ENCODE assay signal across 17 cellular contexts in the genomic region with DNA sequence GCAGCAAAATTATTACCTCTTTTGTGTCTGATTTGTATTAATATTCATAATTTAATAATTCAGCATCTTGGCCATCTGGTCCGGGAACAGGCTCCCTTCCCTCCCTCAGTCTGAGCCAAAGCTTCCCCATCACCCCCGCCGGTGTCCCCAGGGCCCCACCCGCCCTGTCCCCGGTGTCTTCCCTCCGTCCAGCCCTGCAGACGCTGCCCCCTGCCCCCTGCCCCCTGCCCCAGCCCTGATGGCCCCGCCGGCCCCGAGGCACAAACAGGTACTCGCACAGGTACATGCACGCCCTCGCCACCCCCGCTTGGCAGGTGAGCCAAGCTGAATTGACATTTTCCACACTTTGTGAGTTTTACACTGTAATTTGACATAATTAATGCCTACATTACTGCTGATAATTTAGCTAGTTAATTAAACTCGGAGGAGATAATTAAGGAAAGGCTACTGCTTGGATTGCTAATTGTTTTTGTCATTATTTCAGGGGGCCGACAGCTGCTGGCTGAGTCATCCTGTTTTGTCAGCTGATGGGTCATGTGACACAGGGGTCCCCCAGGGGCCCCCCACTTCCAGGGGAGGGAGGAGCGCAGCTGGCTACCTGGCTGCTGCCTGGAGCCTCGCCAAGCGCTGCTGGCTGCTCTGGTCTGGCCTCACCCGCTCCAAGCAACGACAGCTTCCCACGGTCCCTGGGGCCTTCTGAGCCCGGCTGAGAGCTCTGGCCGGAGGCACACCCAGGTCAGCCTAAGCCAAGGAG. TPM values are rescaled to one million over a fixed set of nuclear protein-coding genes. Genes with fewer than 3 reads are reported as not detected.
DNase-seq lines count a peak whose midpoint lies in the region; ATAC-seq and TF ChIP-seq lines count a peak whose summit lies in the region.
"Had no signal": no experiment of that assay in that cellular context is flagged by ENCODE, and none has a peak within 500 bp of the region (broad histone marks: within the 10 kb centered on the region; RNA-seq: fewer than 3 reads in every experiment).

No MANE protein-coding gene starts in this region.

- intact Hi-C loops in body of pancreas (cut with DNase I): no loop called here

- no peaks in the 10 kb centered on the region for H3K9me2 ChIP-seq in GM23338 (ENCODE audit: insufficient read depth)

- H3K36me3 ChIP-seq in GM23338 (ENCODE audit: insufficient read depth): no peaks in the 10 kb centered on the region
- H3K36me3 ChIP-seq in body of pancreas (replicated peaks in 1 of 2; ENCODE audit: insufficient read depth in 1 of 2, low read depth in 2 of 2): no peaks in the 10 kb centered on the region
- H3K36me3 ChIP-seq: heart right ventricle, left lung, SJSA1 had no signal

- no peaks in the 10 kb centered on the region; the same call in 2 of the 3 replicates for H3K9me3 Mint-ChIP-seq in GM23338
- H3K9me3 Mint-ChIP-seq: central memory CD8-positive, alpha-beta T cell had no signal

- no peak overlapping the region for H3K4me2 ChIP-seq in GM23338

- no peaks in the 10 kb centered on the region for H3K36me3 Mint-ChIP-seq in GM23338 (ENCODE audit: low read depth)
- H3K36me3 Mint-ChIP-seq: activated naive CD8-positive, alpha-beta T cell had no signal

- H3K27me3 ChIP-seq in GM23338 (ENCODE audit: insufficient read depth) (no peaks in the 10 kb centered on the region), body of pancreas (no peaks in the 10 kb centered on the region)

- H3K27ac ChIP-seq in GM23338 (ENCODE audit: low read depth): no peak overlapping the region
- no peak overlapping the region for H3K27ac ChIP-seq in body of pancreas
- H3K27ac ChIP-seq: heart right ventricle, left lung, SJSA1 had no signal

- peaks cover 11% of the 10 kb centered on the region for H3K4me1 Mint-ChIP-seq in GM23338

- no peaks in the 10 kb centered on the region for H4K20me1 ChIP-seq in GM23338 (replicated peaks; ENCODE audit: insufficient read depth)

- TF ChIP-seq POLR2A in body of pancreas (IDR thresholded peaks at IDR 0.05): no peak

- no peak overlapping the region; the same call in 2 of the 3 replicates for H3K4me3 Mint-ChIP-seq in GM23338
- H3K4me3 Mint-ChIP-seq: activated naive CD8-positive, alpha-beta T cell; central memory CD8-positive, alpha-beta T cell; naive B cell had no signal

- no peaks in the 10 kb centered on the region for H3K9me3 ChIP-seq in body of pancreas
- H3K9me3 ChIP-seq: heart right ventricle, left lung, SJSA1 had no signal

- WGBS in body of pancreas, 2 donors: 11 to 28% methylated on average over 16 to 24 of the region's 24 CpGs

- H3K4me1 ChIP-seq in GM23338 (ENCODE audit: insufficient read depth): no peaks in the 10 kb centered on the region; the same call in 1 of the 2 replicates
- H3K4me1 ChIP-seq in body of pancreas: peaks cover 4% of the 10 kb centered on the region
- H3K4me1 ChIP-seq: left lung, SJSA1 had no signal

- H3F3A ChIP-seq in GM23338 (replicated peaks; ENCODE audit: low read depth): no peaks in the 10 kb centered on the region

- peaks cover 8% of the 10 kb centered on the region for H3K27me3 Mint-ChIP-seq in GM23338 (ENCODE audit: insufficient read depth, low read depth, poor library complexity)

- ATAC-seq in GM23338 (peak; percentile 6; the same call in 2 of the 3 replicates), body of pancreas (no peak), GM19035 (IDR thresholded peaks at IDR 0.05; ENCODE audit: unreplicated experiment) (no peak), GM19452 (IDR thresholded peaks at IDR 0.05; ENCODE audit: unreplicated experiment) (no peak)
- ATAC-seq: left lung had no signal

- H3K79me2 ChIP-seq in GM23338 (replicated peaks; ENCODE audit: insufficient read depth): no peaks in the 10 kb centered on the region

- DNase-seq in A172 (ENCODE audit: low spot score): peak; percentile 33
- no peak for DNase-seq in GM23338 (ENCODE audit: low spot score)
- DNase-seq in NCI-H2107 (lab: John Stamatoyannopoulos, UW): peak; percentile 76
- DNase-seq in body of pancreas: peak in 3 of 4 donors; percentile 39 to 64 (median 59)
- DNase-seq in SIG-M5 (lab: John Stamatoyannopoulos, UW): no peak
- no peak for DNase-seq in germinal center (ENCODE audit: low spot score)
- DNase-seq: heart right ventricle; left lung; naive B cell; NK-92 treated with Interleukin-12 subunit alpha and Interleukin-12 subunit beta, amount 100 ng/mL, for 24 hours; stimulated activated CD4-positive, alpha-beta T cell treated with anti-CD3 and anti-CD28 coated beads, Interleukin-2, amount 100 ng/mL, for 24 hours; trophoblast cell had no signal

- no peak overlapping the region for H2AFZ ChIP-seq in GM23338

- peak overlapping the region; percentile 95; the same call in 1 of the 2 replicates for H3K27ac Mint-ChIP-seq in GM23338
- H3K27ac Mint-ChIP-seq: activated naive CD8-positive, alpha-beta T cell had no signal

- no peak overlapping the region for H3K4me3 ChIP-seq in GM23338
- H3K4me3 ChIP-seq in body of pancreas: no peak overlapping the region
- H3K4me3 ChIP-seq: heart right ventricle, left lung, SJSA1 had no signal

- TF ChIP-seq CTCF in GM23338 (conservative IDR thresholded peaks at IDR 0.05; ENCODE audit: low read depth in 2 of 2): no peak
- no peak for TF ChIP-seq CTCF in body of pancreas (IDR thresholded peaks at IDR 0.05)

TF ChIP-seq in GM23338, 12 proteins besides CTCF, POLR2A, EP300 and RAD21 (continues in another document):
- TF ChIP-seq, protein P1, sequence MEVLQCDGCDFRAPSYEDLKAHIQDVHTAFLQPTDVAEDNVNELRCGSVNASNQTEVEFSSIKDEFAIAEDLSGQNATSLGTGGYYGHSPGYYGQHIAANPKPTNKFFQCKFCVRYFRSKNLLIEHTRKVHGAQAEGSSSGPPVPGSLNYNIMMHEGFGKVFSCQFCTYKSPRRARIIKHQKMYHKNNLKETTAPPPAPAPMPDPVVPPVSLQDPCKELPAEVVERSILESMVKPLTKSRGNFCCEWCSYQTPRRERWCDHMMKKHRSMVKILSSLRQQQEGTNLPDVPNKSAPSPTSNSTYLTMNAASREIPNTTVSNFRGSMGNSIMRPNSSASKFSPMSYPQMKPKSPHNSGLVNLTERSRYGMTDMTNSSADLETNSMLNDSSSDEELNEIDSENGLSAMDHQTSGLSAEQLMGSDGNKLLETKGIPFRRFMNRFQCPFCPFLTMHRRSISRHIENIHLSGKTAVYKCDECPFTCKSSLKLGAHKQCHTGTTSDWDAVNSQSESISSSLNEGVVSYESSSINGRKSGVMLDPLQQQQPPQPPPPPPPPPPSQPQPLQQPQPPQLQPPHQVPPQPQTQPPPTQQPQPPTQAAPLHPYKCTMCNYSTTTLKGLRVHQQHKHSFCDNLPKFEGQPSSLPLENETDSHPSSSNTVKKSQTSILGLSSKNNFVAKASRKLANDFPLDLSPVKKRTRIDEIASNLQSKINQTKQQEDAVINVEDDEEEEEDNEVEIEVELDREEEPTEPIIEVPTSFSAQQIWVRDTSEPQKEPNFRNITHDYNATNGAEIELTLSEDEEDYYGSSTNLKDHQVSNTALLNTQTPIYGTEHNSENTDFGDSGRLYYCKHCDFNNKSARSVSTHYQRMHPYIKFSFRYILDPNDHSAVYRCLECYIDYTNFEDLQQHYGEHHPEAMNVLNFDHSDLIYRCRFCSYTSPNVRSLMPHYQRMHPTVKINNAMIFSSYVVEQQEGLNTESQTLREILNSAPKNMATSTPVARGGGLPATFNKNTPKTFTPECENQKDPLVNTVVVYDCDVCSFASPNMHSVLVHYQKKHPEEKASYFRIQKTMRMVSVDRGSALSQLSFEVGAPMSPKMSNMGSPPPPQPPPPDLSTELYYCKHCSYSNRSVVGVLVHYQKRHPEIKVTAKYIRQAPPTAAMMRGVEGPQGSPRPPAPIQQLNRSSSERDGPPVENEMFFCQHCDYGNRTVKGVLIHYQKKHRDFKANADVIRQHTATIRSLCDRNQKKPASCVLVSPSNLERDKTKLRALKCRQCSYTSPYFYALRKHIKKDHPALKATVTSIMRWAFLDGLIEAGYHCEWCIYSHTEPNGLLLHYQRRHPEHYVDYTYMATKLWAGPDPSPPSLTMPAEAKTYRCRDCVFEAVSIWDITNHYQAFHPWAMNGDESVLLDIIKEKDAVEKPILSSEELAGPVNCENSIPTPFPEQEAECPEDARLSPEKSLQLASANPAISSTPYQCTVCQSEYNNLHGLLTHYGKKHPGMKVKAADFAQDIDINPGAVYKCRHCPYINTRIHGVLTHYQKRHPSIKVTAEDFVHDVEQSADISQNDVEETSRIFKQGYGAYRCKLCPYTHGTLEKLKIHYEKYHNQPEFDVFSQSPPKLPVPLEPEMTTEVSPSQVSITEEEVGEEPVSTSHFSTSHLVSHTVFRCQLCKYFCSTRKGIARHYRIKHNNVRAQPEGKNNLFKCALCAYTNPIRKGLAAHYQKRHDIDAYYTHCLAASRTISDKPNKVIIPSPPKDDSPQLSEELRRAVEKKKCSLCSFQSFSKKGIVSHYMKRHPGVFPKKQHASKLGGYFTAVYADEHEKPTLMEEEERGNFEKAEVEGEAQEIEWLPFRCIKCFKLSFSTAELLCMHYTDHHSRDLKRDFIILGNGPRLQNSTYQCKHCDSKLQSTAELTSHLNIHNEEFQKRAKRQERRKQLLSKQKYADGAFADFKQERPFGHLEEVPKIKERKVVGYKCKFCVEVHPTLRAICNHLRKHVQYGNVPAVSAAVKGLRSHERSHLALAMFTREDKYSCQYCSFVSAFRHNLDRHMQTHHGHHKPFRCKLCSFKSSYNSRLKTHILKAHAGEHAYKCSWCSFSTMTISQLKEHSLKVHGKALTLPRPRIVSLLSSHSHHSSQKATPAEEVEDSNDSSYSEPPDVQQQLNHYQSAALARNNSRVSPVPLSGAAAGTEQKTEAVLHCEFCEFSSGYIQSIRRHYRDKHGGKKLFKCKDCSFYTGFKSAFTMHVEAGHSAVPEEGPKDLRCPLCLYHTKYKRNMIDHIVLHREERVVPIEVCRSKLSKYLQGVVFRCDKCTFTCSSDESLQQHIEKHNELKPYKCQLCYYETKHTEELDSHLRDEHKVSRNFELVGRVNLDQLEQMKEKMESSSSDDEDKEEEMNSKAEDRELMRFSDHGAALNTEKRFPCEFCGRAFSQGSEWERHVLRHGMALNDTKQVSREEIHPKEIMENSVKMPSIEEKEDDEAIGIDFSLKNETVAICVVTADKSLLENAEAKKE (CRISPR knock-in tag; IDR thresholded peaks at IDR 0.05): no peak
- TF ChIP-seq JUNB (IDR thresholded peaks at IDR 0.05; ENCODE audit: unreplicated experiment) (no peak), POLR2AphosphoS5 (IDR thresholded peaks at IDR 0.05; ENCODE audit: low read depth) (no peak), STAT1 (IDR thresholded peaks at IDR 0.05; ENCODE audit: unreplicated experiment) (no peak), ZNF331 (CRISPR knock-in tag; IDR thresholded peaks at IDR 0.05; ENCODE audit: low read depth) (no peak), ZNF114 (CRISPR knock-in tag; IDR thresholded peaks at IDR 0.05) (no peak), CREB1 (CRISPR knock-in tag; IDR thresholded peaks at IDR 0.05; ENCODE audit: low read depth) (no peak)

RNA-seq across cellular contexts. Expression of a gene that starts 36.6 kb away (rescaled TPM):
- total RNA-seq in A172 (2014; rRNA removed; shearing (Covaris generic)): 21.2 and 28.2 TPM in 2 replicates
- 11.8 and 13.0 TPM in 2 replicates for total RNA-seq in GM23338 (2014; rRNA removed; shearing (Covaris generic))
- 6.3 and 7.0 TPM in 2 replicates for polyA plus RNA-seq in GM23338 (2016; fragmentation: Nextera tagmentation; extraction: Ambion mirVana)
- total RNA-seq in body of pancreas: 10 to 100 TPM; 23.3 to 26.7 TPM

Comparison
In these comparisons a context has a peak if more than half of its experiments do, and no peak if none do; other contexts are left out.
1. DNase-seq: peak in A172 (single experiment), NCI-H2107 (single experiment) and body of pancreas (3 of 4); none in GM23338 (single experiment), SIG-M5 (single experiment) and germinal center (single experiment).